Comparison of ENCODE assay signal across 8 cellular contexts in the genomic region with DNA sequence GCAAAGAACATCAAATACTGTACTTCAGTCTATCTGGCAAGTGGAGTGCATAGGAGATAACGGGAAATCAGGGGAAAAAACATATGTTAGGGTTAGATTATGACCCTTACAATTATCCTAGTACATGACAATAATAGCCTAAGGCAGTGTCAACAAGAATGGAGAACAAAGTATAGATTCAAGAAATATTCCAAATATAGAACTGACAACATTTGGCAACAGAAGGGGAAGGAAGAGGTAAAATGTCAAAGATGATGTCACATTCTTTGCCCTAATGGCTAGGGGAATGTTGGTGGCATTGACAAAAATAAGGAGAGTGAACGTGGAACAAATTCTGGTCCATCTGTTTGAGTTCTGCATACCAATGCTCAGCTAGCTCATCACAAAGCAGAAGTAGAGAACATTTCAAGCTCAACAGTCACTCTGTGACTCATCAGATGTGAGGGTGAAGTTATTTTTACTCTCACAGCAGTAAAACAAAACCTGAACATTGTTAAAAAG. TPM values are rescaled to one million over a fixed set of nuclear protein-coding genes. Genes with fewer than 3 reads are reported as not detected.
DNase-seq lines count a peak whose midpoint lies in the region; ATAC-seq and TF ChIP-seq lines count a peak whose summit lies in the region.

No MANE protein-coding gene starts in this region.

- H3K4me3 Mint-ChIP-seq in effector memory CD8-positive, alpha-beta T cell, result no peak overlapping the region

- H3K4me1 ChIP-seq in HEK293 (ENCODE audit: control insufficient read depth, insufficient read depth, low read length) (no peaks in the 10 kb centered on the region), spleen (peaks cover 0 to 23% (median 8%) of the 10 kb centered on the region in 6 donors)

- no peak overlapping the region for H3K27ac Mint-ChIP-seq in effector memory CD8-positive, alpha-beta T cell

- TF ChIP-seq POLR2A in NB4 (IDR thresholded peaks at IDR 0.05; ENCODE audit: extremely low read depth, insufficient read length) (peak; percentile 12), spleen (IDR thresholded peaks at IDR 0.05) (no peak)

- H3K27me3 Mint-ChIP-seq in effector memory CD8-positive, alpha-beta T cell, result peaks cover 0 to 6% of the 10 kb centered on the region in 2 donors

- POLR2A ChIA-PET in HEK293 (lab: Yijun Ruan, JAX), result no interaction called here

- CTCF ChIA-PET in HEK293 (lab: Yijun Ruan, JAX), result interaction anchor here (0.9 kb wide), 2 partner anchors 17 to 131 kb away, joined by 4 read pairs; no protein-coding TSS in a partner anchor

- intact Hi-C loops in spleen (cut with DNase I; ENCODE audit: low total_unique reads), result no loop called here

- no peaks in the 10 kb centered on the region for H3K36me3 Mint-ChIP-seq in effector memory CD8-positive, alpha-beta T cell (ENCODE audit: insufficient read depth)

- H3K27me3 ChIP-seq in spleen (replicated peaks in 1 of 7), result peaks cover 0 to 12% (median 0%) of the 10 kb centered on the region in 7 donors

- no peaks in the 10 kb centered on the region for H3K9me3 Mint-ChIP-seq in effector memory CD8-positive, alpha-beta T cell

- 8 to 23% (median 10%) methylated on average over 2 of the region's 2 CpGs for WGBS in spleen, 5 donors

- no peaks in the 10 kb centered on the region for H3K9me3 ChIP-seq in HEK293 (ENCODE audit: control insufficient read depth, insufficient read depth, low read depth, low read length)
- H3K9me3 ChIP-seq in spleen, result peaks cover 0 to 5% (median 0%) of the 10 kb centered on the region in 8 donors

- H3K27ac ChIP-seq in HEK293 (ENCODE audit: extremely low read depth, low read depth, low read length) (no peak overlapping the region), spleen (peak overlapping the region in 6 of 8 donors; percentile 5 to 74 (median 68))

- H3K36me3 ChIP-seq in HEK293 (ENCODE audit: control insufficient read depth in 2 of 2, insufficient read depth in 1 of 2, low read length in 2 of 2) (no peaks in the 10 kb centered on the region), spleen (no peaks in the 10 kb centered on the region)

- ATAC-seq in effector memory CD8-positive, alpha-beta T cell (replicated peaks), result peak; percentile 27

- TF ChIP-seq CTCF in HEK293 (tag by site-specific recombination; IDR thresholded peaks at IDR 0.05) (no peak), NB4 (IDR thresholded peaks at IDR 0.05; ENCODE audit: low read depth, low read length) (no peak), spleen (IDR thresholded peaks at IDR 0.05 in 8 of 11, conservative IDR thresholded peaks at IDR 0.05 in 3 of 11) (no peak)

- peaks cover 5 to 6% of the 10 kb centered on the region in 2 donors for H3K4me1 Mint-ChIP-seq in effector memory CD8-positive, alpha-beta T cell (ENCODE audit: low read depth in 2 of 2)

- DNase-seq in GM03348 (ENCODE audit: low spot score) (peak; percentile 7), NB4 (ENCODE audit: low read depth) (peak; percentile 90), spleen (no peak), COR-L47 (lab: John Stamatoyannopoulos, UW) (no peak)
- DNase-seq in effector memory CD8-positive, alpha-beta T cell, result no peak
- DNase-seq in stimulated activated CD8-positive, alpha-beta memory T cell treated with anti-CD3 and anti-CD28 coated beads, Interleukin-4, amount 100 ng/mL, for 48 hours, result no peak
- no peak for DNase-seq in activated CD8-positive, alpha-beta memory T cell treated with anti-CD3 and anti-CD28 coated beads for 24 hours

- H3K4me3 ChIP-seq in HEK293 (ENCODE audit: low read depth, low read length), result no peak overlapping the region
- H3K4me3 ChIP-seq in NB4 (ENCODE audit: low read depth, low read length), result peak overlapping the region; percentile 8
- no peak overlapping the region for H3K4me3 ChIP-seq in spleen

TF ChIP-seq in HEK293, 187 proteins besides CTCF, POLR2A, EP300 and RAD21:
- TF ChIP-seq ZNF341 (tag by site-specific recombination; IDR thresholded peaks at IDR 0.05; ENCODE audit: low read depth), result no peak
- TF ChIP-seq, protein P1, sequence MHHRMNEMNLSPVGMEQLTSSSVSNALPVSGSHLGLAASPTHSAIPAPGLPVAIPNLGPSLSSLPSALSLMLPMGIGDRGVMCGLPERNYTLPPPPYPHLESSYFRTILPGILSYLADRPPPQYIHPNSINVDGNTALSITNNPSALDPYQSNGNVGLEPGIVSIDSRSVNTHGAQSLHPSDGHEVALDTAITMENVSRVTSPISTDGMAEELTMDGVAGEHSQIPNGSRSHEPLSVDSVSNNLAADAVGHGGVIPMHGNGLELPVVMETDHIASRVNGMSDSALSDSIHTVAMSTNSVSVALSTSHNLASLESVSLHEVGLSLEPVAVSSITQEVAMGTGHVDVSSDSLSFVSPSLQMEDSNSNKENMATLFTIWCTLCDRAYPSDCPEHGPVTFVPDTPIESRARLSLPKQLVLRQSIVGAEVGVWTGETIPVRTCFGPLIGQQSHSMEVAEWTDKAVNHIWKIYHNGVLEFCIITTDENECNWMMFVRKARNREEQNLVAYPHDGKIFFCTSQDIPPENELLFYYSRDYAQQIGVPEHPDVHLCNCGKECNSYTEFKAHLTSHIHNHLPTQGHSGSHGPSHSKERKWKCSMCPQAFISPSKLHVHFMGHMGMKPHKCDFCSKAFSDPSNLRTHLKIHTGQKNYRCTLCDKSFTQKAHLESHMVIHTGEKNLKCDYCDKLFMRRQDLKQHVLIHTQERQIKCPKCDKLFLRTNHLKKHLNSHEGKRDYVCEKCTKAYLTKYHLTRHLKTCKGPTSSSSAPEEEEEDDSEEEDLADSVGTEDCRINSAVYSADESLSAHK (tag by site-specific recombination; IDR thresholded peaks at IDR 0.05), result no peak
- TF ChIP-seq, protein P2, sequence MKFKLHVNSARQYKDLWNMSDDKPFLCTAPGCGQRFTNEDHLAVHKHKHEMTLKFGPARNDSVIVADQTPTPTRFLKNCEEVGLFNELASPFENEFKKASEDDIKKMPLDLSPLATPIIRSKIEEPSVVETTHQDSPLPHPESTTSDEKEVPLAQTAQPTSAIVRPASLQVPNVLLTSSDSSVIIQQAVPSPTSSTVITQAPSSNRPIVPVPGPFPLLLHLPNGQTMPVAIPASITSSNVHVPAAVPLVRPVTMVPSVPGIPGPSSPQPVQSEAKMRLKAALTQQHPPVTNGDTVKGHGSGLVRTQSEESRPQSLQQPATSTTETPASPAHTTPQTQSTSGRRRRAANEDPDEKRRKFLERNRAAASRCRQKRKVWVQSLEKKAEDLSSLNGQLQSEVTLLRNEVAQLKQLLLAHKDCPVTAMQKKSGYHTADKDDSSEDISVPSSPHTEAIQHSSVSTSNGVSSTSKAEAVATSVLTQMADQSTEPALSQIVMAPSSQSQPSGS (tag by site-specific recombination; IDR thresholded peaks at IDR 0.05; ENCODE audit: low read depth), result 0 out of 2 replicates have a peak, but pooled peaks have one; percentile 35

RNA-seq across cellular contexts. Expression of gene ATP8B4, which starts 15.5 kb away (rescaled TPM):
- total RNA-seq in spleen, result 10 to 100 TPM; 23.1 to 42.8 (median 31.3) TPM
- 1 to 10 TPM; 1.7 to 4.9 (median 2.4) TPM for polyA plus RNA-seq in spleen

RNA-seq across cellular contexts. Expression of gene SLC27A2, which starts 47.4 kb away (rescaled TPM):
- total RNA-seq in spleen, result 1 to 10 TPM in 2 of 7 donors, under 1 TPM in 4, not detected in 1; 0.19 to 1.3 (median 0.78) TPM
- under 1 TPM; 0.15 to 0.39 (median 0.19) TPM for polyA plus RNA-seq in spleen

Comparison
In these comparisons a context has a peak if more than half of its experiments do, and no peak if none do; other contexts are left out.
1. DNase-seq: peak in GM03348 (single experiment) and NB4 (single experiment); none in effector memory CD8-positive, alpha-beta T cell (0 of 3), spleen (single experiment), COR-L47 (single experiment), stimulated activated CD8-positive, alpha-beta memory T cell treated with anti-CD3 and anti-CD28 coated beads, Interleukin-4, amount 100 ng/mL, for 48 hours (single experiment) and activated CD8-positive, alpha-beta memory T cell treated with anti-CD3 and anti-CD28 coated beads for 24 hours (single experiment).